ENCODE assay signal across 1 cellular context in the genomic region with DNA sequence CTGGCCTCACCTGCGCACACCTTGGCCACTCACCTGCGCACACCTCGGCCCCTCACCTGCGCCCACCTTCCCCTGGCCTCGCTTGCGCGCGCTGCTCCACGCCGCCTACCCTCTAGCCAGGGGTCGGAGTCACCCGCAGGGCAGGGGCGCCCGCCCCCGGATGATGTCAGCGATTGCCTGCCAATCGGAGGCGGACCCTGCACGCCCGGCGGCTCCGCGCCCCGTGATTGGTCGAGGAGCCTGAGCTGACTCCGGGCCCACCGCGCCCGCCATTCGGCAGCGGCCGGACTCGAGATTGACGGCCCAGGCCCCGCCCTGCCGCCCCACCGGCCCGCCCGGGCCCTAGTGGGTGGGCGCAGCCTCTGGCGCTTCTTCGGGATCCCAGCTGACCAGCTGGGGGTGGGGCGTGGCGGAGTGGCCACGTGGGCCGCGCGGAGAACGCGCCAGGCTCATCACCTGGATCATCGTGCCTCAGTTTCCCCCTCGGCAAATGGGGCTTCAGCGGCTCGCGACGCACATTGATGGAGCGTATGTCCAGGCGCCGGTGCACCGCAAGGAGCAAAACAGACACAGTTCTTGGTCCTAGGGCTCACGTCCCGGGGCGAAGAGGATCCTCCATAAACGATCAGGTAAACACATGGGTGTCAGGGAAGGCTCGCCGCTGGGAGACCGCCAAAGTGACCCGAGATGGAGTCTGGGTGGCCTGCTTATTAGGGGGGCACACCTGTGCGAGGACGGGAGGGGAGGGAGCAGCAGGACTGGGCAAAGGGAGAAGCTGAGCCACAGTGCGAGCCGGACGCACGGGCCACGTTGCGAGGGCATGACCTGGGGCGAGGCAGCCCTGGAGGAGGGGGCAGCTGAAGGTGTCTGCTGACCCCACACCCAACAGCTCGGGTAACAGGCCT.
A peak's percentile ranks its signal among the peaks of the same experiment; 100 is the strongest.
TF ChIP-seq lines count a peak whose summit lies in the region.

A gene with protein sequence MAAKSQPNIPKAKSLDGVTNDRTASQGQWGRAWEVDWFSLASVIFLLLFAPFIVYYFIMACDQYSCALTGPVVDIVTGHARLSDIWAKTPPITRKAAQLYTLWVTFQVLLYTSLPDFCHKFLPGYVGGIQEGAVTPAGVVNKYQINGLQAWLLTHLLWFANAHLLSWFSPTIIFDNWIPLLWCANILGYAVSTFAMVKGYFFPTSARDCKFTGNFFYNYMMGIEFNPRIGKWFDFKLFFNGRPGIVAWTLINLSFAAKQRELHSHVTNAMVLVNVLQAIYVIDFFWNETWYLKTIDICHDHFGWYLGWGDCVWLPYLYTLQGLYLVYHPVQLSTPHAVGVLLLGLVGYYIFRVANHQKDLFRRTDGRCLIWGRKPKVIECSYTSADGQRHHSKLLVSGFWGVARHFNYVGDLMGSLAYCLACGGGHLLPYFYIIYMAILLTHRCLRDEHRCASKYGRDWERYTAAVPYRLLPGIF (minus strand): TSS at position 137 of the 905 bp plus-strand sequence. CDS start 3,441 bp downstream, outside the sequence.

TF ChIP-seq in HEK293, 187 proteins besides CTCF, POLR2A, EP300 and RAD21 (continued from another document):
- no peak for TF ChIP-seq ZNF132 (tag by site-specific recombination; IDR thresholded peaks at IDR 0.05; ENCODE audit: borderline replicate concordance)
- TF ChIP-seq ZNF169 (tag by site-specific recombination; IDR thresholded peaks at IDR 0.05): no peak
- TF ChIP-seq, protein P1, sequence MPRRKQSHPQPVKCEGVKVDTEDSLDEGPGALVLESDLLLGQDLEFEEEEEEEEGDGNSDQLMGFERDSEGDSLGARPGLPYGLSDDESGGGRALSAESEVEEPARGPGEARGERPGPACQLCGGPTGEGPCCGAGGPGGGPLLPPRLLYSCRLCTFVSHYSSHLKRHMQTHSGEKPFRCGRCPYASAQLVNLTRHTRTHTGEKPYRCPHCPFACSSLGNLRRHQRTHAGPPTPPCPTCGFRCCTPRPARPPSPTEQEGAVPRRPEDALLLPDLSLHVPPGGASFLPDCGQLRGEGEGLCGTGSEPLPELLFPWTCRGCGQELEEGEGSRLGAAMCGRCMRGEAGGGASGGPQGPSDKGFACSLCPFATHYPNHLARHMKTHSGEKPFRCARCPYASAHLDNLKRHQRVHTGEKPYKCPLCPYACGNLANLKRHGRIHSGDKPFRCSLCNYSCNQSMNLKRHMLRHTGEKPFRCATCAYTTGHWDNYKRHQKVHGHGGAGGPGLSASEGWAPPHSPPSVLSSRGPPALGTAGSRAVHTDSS (tag by site-specific recombination; IDR thresholded peaks at IDR 0.05): no peak
- TF ChIP-seq ZNF16 (tag by site-specific recombination; IDR thresholded peaks at IDR 0.05; ENCODE audit: low read depth): no peak
- no peak for TF ChIP-seq RBAK (tag by site-specific recombination; IDR thresholded peaks at IDR 0.05)
- peak; percentile 37; the same call in 1 of the 2 replicates for TF ChIP-seq ZNF561 (tag by site-specific recombination; IDR thresholded peaks at IDR 0.05; ENCODE audit: borderline replicate concordance)
- peak; percentile 31; the same call in 1 of the 2 replicates for TF ChIP-seq KLF1 (tag by site-specific recombination; IDR thresholded peaks at IDR 0.05)
- TF ChIP-seq ZNF514 (tag by site-specific recombination; IDR thresholded peaks at IDR 0.05): no peak
- TF ChIP-seq, protein P2, sequence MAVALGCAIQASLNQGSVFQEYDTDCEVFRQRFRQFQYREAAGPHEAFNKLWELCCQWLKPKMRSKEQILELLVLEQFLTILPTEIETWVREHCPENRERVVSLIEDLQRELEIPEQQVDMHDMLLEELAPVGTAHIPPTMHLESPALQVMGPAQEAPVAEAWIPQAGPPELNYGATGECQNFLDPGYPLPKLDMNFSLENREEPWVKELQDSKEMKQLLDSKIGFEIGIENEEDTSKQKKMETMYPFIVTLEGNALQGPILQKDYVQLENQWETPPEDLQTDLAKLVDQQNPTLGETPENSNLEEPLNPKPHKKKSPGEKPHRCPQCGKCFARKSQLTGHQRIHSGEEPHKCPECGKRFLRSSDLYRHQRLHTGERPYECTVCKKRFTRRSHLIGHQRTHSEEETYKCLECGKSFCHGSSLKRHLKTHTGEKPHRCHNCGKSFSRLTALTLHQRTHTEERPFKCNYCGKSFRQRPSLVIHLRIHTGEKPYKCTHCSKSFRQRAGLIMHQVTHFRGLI (tag by site-specific recombination; IDR thresholded peaks at IDR 0.05): peak; percentile 66; the same call in 1 of the 2 replicates
- 0 out of 2 replicates have a peak, but pooled peaks have one; percentile 7 for TF ChIP-seq ZBTB17 (tag by site-specific recombination; IDR thresholded peaks at IDR 0.05)
- peak; percentile 87 for TF ChIP-seq SP3 (tag by site-specific recombination; IDR thresholded peaks at IDR 0.05)
- TF ChIP-seq KLF7 (tag by site-specific recombination; IDR thresholded peaks at IDR 0.05; ENCODE audit: borderline replicate concordance): 0 out of 2 replicates have a peak, but pooled peaks have one; percentile 20
- no peak for TF ChIP-seq HOXA7 (CRISPR knock-in tag; IDR thresholded peaks at IDR 0.05; ENCODE audit: borderline replicate concordance)
- no peak for TF ChIP-seq ZNF426 (tag by site-specific recombination; IDR thresholded peaks at IDR 0.05)
- TF ChIP-seq, protein P3, sequence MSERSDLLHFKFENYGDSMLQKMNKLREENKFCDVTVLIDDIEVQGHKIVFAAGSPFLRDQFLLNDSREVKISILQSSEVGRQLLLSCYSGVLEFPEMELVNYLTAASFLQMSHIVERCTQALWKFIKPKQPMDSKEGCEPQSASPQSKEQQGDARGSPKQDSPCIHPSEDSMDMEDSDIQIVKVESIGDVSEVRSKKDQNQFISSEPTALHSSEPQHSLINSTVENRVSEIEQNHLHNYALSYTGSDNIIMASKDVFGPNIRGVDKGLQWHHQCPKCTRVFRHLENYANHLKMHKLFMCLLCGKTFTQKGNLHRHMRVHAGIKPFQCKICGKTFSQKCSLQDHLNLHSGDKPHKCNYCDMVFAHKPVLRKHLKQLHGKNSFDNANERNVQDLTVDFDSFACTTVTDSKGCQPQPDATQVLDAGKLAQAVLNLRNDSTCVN (tag by site-specific recombination; optimal IDR thresholded peaks at IDR 0.05): peak; percentile 69
- TF ChIP-seq, protein P4, sequence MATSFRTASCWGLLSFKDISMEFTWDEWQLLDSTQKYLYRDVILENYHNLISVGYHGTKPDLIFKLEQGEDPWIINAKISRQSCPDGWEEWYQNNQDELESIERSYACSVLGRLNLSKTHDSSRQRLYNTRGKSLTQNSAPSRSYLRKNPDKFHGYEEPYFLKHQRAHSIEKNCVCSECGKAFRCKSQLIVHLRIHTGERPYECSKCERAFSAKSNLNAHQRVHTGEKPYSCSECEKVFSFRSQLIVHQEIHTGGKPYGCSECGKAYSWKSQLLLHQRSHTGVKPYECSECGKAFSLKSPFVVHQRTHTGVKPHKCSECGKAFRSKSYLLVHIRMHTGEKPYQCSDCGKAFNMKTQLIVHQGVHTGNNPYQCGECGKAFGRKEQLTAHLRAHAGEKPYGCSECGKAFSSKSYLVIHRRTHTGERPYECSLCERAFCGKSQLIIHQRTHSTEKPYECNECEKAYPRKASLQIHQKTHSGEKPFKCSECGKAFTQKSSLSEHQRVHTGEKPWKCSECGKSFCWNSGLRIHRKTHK (tag by site-specific recombination; IDR thresholded peaks at IDR 0.05): no peak
- peak; percentile 97 for TF ChIP-seq ZFHX2 (tag by site-specific recombination; conservative IDR thresholded peaks at IDR 0.05)
- no peak for TF ChIP-seq ZNF777 (tag by site-specific recombination; IDR thresholded peaks at IDR 0.05; ENCODE audit: borderline replicate concordance)
- TF ChIP-seq, protein P5, sequence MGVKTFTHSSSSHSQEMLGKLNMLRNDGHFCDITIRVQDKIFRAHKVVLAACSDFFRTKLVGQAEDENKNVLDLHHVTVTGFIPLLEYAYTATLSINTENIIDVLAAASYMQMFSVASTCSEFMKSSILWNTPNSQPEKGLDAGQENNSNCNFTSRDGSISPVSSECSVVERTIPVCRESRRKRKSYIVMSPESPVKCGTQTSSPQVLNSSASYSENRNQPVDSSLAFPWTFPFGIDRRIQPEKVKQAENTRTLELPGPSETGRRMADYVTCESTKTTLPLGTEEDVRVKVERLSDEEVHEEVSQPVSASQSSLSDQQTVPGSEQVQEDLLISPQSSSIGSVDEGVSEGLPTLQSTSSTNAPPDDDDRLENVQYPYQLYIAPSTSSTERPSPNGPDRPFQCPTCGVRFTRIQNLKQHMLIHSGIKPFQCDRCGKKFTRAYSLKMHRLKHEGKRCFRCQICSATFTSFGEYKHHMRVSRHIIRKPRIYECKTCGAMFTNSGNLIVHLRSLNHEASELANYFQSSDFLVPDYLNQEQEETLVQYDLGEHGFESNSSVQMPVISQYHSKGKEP (tag by site-specific recombination; IDR thresholded peaks at IDR 0.05): no peak
- TF ChIP-seq, protein P6, sequence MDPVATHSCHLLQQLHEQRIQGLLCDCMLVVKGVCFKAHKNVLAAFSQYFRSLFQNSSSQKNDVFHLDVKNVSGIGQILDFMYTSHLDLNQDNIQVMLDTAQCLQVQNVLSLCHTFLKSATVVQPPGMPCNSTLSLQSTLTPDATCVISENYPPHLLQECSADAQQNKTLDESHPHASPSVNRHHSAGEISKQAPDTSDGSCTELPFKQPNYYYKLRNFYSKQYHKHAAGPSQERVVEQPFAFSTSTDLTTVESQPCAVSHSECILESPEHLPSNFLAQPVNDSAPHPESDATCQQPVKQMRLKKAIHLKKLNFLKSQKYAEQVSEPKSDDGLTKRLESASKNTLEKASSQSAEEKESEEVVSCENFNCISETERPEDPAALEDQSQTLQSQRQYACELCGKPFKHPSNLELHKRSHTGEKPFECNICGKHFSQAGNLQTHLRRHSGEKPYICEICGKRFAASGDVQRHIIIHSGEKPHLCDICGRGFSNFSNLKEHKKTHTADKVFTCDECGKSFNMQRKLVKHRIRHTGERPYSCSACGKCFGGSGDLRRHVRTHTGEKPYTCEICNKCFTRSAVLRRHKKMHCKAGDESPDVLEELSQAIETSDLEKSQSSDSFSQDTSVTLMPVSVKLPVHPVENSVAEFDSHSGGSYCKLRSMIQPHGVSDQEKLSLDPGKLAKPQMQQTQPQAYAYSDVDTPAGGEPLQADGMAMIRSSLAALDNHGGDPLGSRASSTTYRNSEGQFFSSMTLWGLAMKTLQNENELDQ (tag by site-specific recombination; IDR thresholded peaks at IDR 0.05; ENCODE audit: low read depth): no peak
- TF ChIP-seq, protein P7, sequence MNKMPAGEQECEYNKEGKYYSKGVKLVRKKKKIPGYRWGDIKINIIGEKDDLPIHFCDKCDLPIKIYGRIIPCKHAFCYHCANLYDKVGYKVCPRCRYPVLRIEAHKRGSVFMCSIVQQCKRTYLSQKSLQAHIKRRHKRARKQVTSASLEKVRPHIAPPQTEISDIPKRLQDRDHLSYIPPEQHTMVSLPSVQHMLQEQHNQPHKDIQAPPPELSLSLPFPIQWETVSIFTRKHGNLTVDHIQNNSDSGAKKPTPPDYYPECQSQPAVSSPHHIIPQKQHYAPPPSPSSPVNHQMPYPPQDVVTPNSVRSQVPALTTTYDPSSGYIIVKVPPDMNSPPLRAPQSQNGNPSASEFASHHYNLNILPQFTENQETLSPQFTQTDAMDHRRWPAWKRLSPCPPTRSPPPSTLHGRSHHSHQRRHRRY (tag by site-specific recombination; IDR thresholded peaks at IDR 0.05): no peak
TF ChIP-seq in HEK293: peak in this region for 40.
